Comparison of ENCODE assay signal across 8 cellular contexts in the genomic region with DNA sequence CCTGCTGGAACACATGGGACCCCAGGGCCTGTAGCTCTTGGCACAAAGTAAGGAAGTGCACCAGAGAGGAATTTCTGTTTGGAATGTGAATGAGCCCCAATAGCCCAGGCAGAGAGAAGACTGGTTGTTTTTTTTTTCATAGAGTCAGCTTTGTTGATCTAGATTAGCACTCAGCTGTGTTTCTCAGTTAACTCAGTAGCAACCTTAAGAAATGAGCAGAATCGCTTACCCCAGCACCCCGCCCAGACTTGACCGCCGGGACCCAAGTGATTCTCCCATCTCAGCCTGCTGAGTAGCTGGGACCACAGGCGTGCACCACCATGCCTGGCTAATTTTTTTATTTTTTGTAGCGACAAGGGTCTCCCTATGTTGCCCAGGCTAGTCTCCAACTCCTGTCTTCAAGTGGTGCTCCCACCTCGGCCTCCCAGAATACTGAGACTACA. TPM values are rescaled to one million over a fixed set of nuclear protein-coding genes. Genes with fewer than 3 reads are reported as not detected.
DNase-seq lines count a peak whose midpoint lies in the region; ATAC-seq, FAIRE-seq and TF ChIP-seq lines count a peak whose summit lies in the region.

No MANE protein-coding gene starts in this region.

- H3K9me3 ChIP-seq in A549 (no peaks in the 10 kb centered on the region), tibial artery (no peaks in the 10 kb centered on the region)

- no peak for TF ChIP-seq CTCF in A549 (IDR thresholded peaks at IDR 0.05)
- TF ChIP-seq CTCF in tibial artery (IDR thresholded peaks at IDR 0.05), result no peak
- no peak for TF ChIP-seq CTCF in D721Med (IDR thresholded peaks at IDR 0.05; ENCODE audit: insufficient read depth, missing control alignments)

- peaks cover 4% of the 10 kb centered on the region for H3K36me3 ChIP-seq in H7 (replicated peaks; ENCODE audit: control insufficient read depth, insufficient read depth, low read length)
- H3K36me3 ChIP-seq in tibial artery, result peaks cover 0 to 10% (median 10%) of the 10 kb centered on the region in 3 donors

- intact Hi-C loops in tibial artery (cut with DNase I; ENCODE audit: low total_unique reads), result no loop called here

- peak overlapping the region; percentile 79 for H3K4me3 ChIP-seq in A549
- H3K4me3 ChIP-seq in H7 (ENCODE audit: insufficient read depth, low read depth, low read length), result peak overlapping the region; percentile 82
- peak overlapping the region; percentile 67 to 89 for H3K4me3 ChIP-seq in tibial artery

- H3K27me3 ChIP-seq in H7 (ENCODE audit: control insufficient read depth, insufficient read depth, low read length) (no peaks in the 10 kb centered on the region), tibial artery (no peaks in the 10 kb centered on the region)

- H3K27ac Mint-ChIP-seq in activated naive CD8-positive, alpha-beta T cell treated with anti-CD3 and anti-CD28 coated beads, Interleukin-2, amount 50 U/mL, for 24 hours, result peak overlapping the region; percentile 18

- DNase-seq in A549 (ENCODE audit: low read depth in 1 of 2, low spot score in 1 of 2), result no peak
- DNase-seq in H7, result peak; percentile 54
- no peak for DNase-seq in activated naive CD8-positive, alpha-beta T cell treated with anti-CD3 and anti-CD28 coated beads, Interleukin-2, amount 50 U/mL, for 24 hours
- peak; percentile 81 for DNase-seq in iris pigment epithelial cell (ENCODE audit: low read depth)
- no peak for DNase-seq in tibial artery
- no peak for DNase-seq in D721Med (ENCODE audit: insufficient read length, low spot score)

- no peak for TF ChIP-seq RAD21 in A549 (conservative IDR thresholded peaks at IDR 0.05 in 1 of 2, IDR thresholded peaks at IDR 0.05 in 1 of 2)

- no peak for ATAC-seq in A549
- ATAC-seq in activated naive CD8-positive, alpha-beta T cell treated with anti-CD3 and anti-CD28 coated beads, Interleukin-2, amount 50 U/mL, for 24 hours, result no peak
- ATAC-seq in HG02938 (IDR thresholded peaks at IDR 0.05; ENCODE audit: unreplicated experiment), result no peak
- no peak for ATAC-seq in GM21529 (IDR thresholded peaks at IDR 0.05; ENCODE audit: unreplicated experiment)

- H3K4me1 Mint-ChIP-seq in activated naive CD8-positive, alpha-beta T cell treated with anti-CD3 and anti-CD28 coated beads, Interleukin-2, amount 50 U/mL, for 24 hours, result peaks cover 53% of the 10 kb centered on the region

- H3K36me3 Mint-ChIP-seq in activated naive CD8-positive, alpha-beta T cell treated with anti-CD3 and anti-CD28 coated beads, Interleukin-2, amount 50 U/mL, for 24 hours (ENCODE audit: low read depth), result peaks cover 71% of the 10 kb centered on the region

- no peak for TF ChIP-seq POLR2A in A549 (IDR thresholded peaks at IDR 0.05; ENCODE audit: low read length)

- H3K27ac ChIP-seq in A549 (peak overlapping the region; percentile 68 to 97), tibial artery (peak overlapping the region; percentile 88 to 93)

- TF ChIP-seq EP300 in A549 (IDR thresholded peaks at IDR 0.05), result no peak

- 38% methylated on average over 7 of the region's 7 CpGs for WGBS in A549 (ENCODE audit: missing lambda C conversion rate)

- peak overlapping the region; percentile 88 for H3K4me2 ChIP-seq in A549

- FAIRE-seq in A549 (lab: Jason Lieb, UNC) (no peak), D721Med (lab: Jason Lieb, UNC) (no peak)

- H3K27me3 Mint-ChIP-seq in activated naive CD8-positive, alpha-beta T cell treated with anti-CD3 and anti-CD28 coated beads, Interleukin-2, amount 50 U/mL, for 24 hours, result peaks cover 2% of the 10 kb centered on the region

- no peaks in the 10 kb centered on the region for H3K9me3 Mint-ChIP-seq in activated naive CD8-positive, alpha-beta T cell treated with anti-CD3 and anti-CD28 coated beads, Interleukin-2, amount 50 U/mL, for 24 hours

- H3K4me3 Mint-ChIP-seq in activated naive CD8-positive, alpha-beta T cell treated with anti-CD3 and anti-CD28 coated beads, Interleukin-2, amount 50 U/mL, for 24 hours, result peak overlapping the region; percentile 90

- POLR2A ChIA-PET in A549 (lab: Yijun Ruan, JAX), result no interaction called here

- H3K4me1 ChIP-seq in A549 (peaks cover 35% of the 10 kb centered on the region), tibial artery (peaks cover 0 to 68% (median 29%) of the 10 kb centered on the region in 4 donors)

- CTCF ChIA-PET in A549 (lab: Yijun Ruan, JAX), result interaction anchor here (0.7 to 1.3 kb wide), 3 partner anchors 24 to 317 kb away, joined by 3 read pairs; no protein-coding TSS in a partner anchor

TF ChIP-seq in A549, 52 proteins besides CTCF, POLR2A, EP300 and RAD21:
- no peak for TF ChIP-seq HOXB13 (CRISPR knock-in tag; IDR thresholded peaks at IDR 0.05; ENCODE audit: low read depth)
- TF ChIP-seq CBX8 (IDR thresholded peaks at IDR 0.05), result no peak
- TF ChIP-seq CHD4 (IDR thresholded peaks at IDR 0.05; ENCODE audit: borderline replicate concordance), result no peak
- no peak for TF ChIP-seq ZSCAN20 (CRISPR knock-in tag; IDR thresholded peaks at IDR 0.05)
- TF ChIP-seq ESRRA (IDR thresholded peaks at IDR 0.05; ENCODE audit: borderline replicate concordance, low read length), result no peak
- no peak for TF ChIP-seq HOXB5 (CRISPR knock-in tag; IDR thresholded peaks at IDR 0.05)
- TF ChIP-seq USF2 (IDR thresholded peaks at IDR 0.05), result no peak

RNA-seq across cellular contexts. Expression of gene MGME1, which starts 2.8 kb away (rescaled TPM):
- polyA plus RNA-seq in A549 (2011; rRNA removed) (41.8 and 47.9 TPM in 2 replicates), A549 (2017; fragmentation: RNase III; extraction: RNeasy Plus Mini Kit Qiagen cat#74134 plus additional on column Dnase treatment) (46.6 to 49.7 TPM (median 46.9 TPM) in 3 replicates)
- polyA plus RNA-seq in A549 (2012; cell fraction: cytosol; rRNA removed), result 13.0 and 14.1 TPM in 2 replicates
- 14.4 and 21.3 TPM in 2 replicates for polyA plus RNA-seq in A549 (2012; cell fraction: nucleus; rRNA removed)
- 26.2 and 26.5 TPM in 2 replicates for polyA minus RNA-seq in A549 (2011; rRNA and poly(A)+ RNA removed)
- 35.5 and 42.1 TPM in 2 replicates for total RNA-seq in H7 (2014; rRNA removed; shearing (Covaris generic))

RNA-seq across cellular contexts. Expression of gene SNX5, which starts 3.0 kb away (rescaled TPM):
- polyA plus RNA-seq in A549 (2011; rRNA removed) (275 and 342 TPM in 2 replicates), A549 (2017; fragmentation: RNase III; extraction: RNeasy Plus Mini Kit Qiagen cat#74134 plus additional on column Dnase treatment) (225 to 250 TPM (median 240 TPM) in 3 replicates)
- polyA plus RNA-seq in A549 (2012; cell fraction: cytosol; rRNA removed), result 210 and 229 TPM in 2 replicates
- polyA plus RNA-seq in A549 (2012; cell fraction: nucleus; rRNA removed), result 367 and 371 TPM in 2 replicates
- polyA minus RNA-seq in A549 (2011; rRNA and poly(A)+ RNA removed), result 132 and 152 TPM in 2 replicates
- total RNA-seq in H7 (2014; rRNA removed; shearing (Covaris generic)), result 134 and 163 TPM in 2 replicates

Comparison
In these comparisons a context has a peak if more than half of its experiments do, and no peak if none do; other contexts are left out.
1. DNase-seq: peak in H7 (single experiment) and iris pigment epithelial cell (single experiment); none in A549 (0 of 2), activated naive CD8-positive, alpha-beta T cell treated with anti-CD3 and anti-CD28 coated beads, Interleukin-2, amount 50 U/mL, for 24 hours (single experiment), tibial artery (0 of 2) and D721Med (single experiment).
2. Peak in every context shown above with its lines, with median percentiles within 50 percentile points of each other: H3K4me3 ChIP-seq.